ENCODE assay signal across 26 cellular contexts in genomic region chr6:106805771-106806170, GRCh38.
"Had no signal": no experiment of that assay in that cellular context is flagged by ENCODE, and none has a peak within 500 bp of the region (broad histone marks: within the 10 kb centered on the region; RNA-seq: fewer than 3 reads in every experiment).

No MANE protein-coding gene starts in this region.

- DNase-seq: stimulated activated CD4-positive, alpha-beta T cell treated with anti-CD3 and anti-CD28 coated beads, Interleukin-2, amount 100 ng/mL, for 48 hours; stimulated activated CD4-positive, alpha-beta T cell treated with anti-CD3 and anti-CD28 coated beads, Interleukin-4, amount 100 ng/mL, for 1 hour; stimulated activated CD4-positive, alpha-beta T cell treated with anti-CD3 and anti-CD28 coated beads, Interleukin-4, amount 100 ng/mL, for 24 hours; stimulated activated CD4-positive, alpha-beta T cell treated with anti-CD3 and anti-CD28 coated beads, Interleukin-4, amount 100 ng/mL, for 4 hours; stimulated activated CD8-positive, alpha-beta memory T cell treated with anti-CD3 and anti-CD28 coated beads, Interleukin-4, amount 100 ng/mL, for 48 hours; stimulated activated naive B cell treated with anti-CD40 and anti-IgM and Interleukin-4, amounts not matched to agents 10 μg/mL and 1 μg/mL and 100 μg/mL, for 72 hours; stimulated activated naive CD4-positive, alpha-beta T cell; stimulated activated naive CD4-positive, alpha-beta T cell treated with Interleukin-2 at 50 U/mL for 16 hours; stimulated activated naive CD8-positive, alpha-beta T cell treated with anti-CD3 and anti-CD28 coated beads, Interleukin-15, amount 100 ng/mL, for 72 hours; stimulated activated naive CD8-positive, alpha-beta T cell treated with anti-CD3 and anti-CD28 coated beads, Interleukin-15, Interleukin-2, amounts not matched to agents 100 U/mL and 50 U/mL, for 24 hours; stomach; substantia nigra; testis; thyroid gland; tibial artery; transverse colon; upper lobe of right lung; uterus had no signal

- H3K36me3 ChIP-seq: stomach, suprapubic skin, thoracic aorta, thyroid gland, tibial artery, tibial nerve, transverse colon, upper lobe of left lung, upper lobe of right lung, uterus, vagina had no signal

- H3K4me1 ChIP-seq: suprapubic skin, testis, tibial artery, tibial nerve, transverse colon, upper lobe of left lung, upper lobe of right lung, uterus, vagina had no signal

- H3K27me3 ChIP-seq: stomach, testis, thyroid gland, tibial artery, tibial nerve, transverse colon, upper lobe of left lung, upper lobe of right lung, uterus, vagina had no signal

- H3K9me3 ChIP-seq: testis, thyroid gland, uterus had no signal

- H3K27ac ChIP-seq: stomach, suprapubic skin, testis, thoracic aorta, thyroid gland, tibial artery, tibial nerve, transverse colon, upper lobe of left lung, upper lobe of right lung, uterus, vagina had no signal

- FAIRE-seq: urothelium cell line had no signal

- H3K4me3 ChIP-seq: stomach, suprapubic skin, testis, thoracic aorta, thyroid gland, tibial artery, tibial nerve, transverse colon, upper lobe of left lung, upper lobe of right lung, uterus, vagina had no signal

- ATAC-seq: stimulated activated effector memory CD8-positive, alpha-beta T cell treated with anti-CD3 and anti-CD28 coated beads, Interleukin-12 subunit alpha, Interleukin-12 subunit beta, amount 100 ng/mL, for 72 hours; stimulated activated memory B cell treated with anti-CD40 and anti-IgM and Interleukin-4, amounts not matched to agents 10 μg/mL and 1 μg/mL and 100 μg/mL, for 72 hours; stimulated activated naive B cell treated with anti-CD40 and anti-IgM and Interleukin-4, amounts not matched to agents 10 μg/mL and 1 μg/mL and 100 μg/mL, for 72 hours; stimulated activated naive CD8-positive, alpha-beta T cell treated with anti-CD3 and anti-CD28 coated beads, Interleukin-15, amount 100 ng/mL, for 72 hours; stimulated activated naive CD8-positive, alpha-beta T cell treated with anti-CD3 and anti-CD28 coated beads, Interleukin-15, Interleukin-2, amounts not matched to agents 100 U/mL and 50 U/mL, for 24 hours; upper lobe of right lung had no signal
